In the genomic region with DNA sequence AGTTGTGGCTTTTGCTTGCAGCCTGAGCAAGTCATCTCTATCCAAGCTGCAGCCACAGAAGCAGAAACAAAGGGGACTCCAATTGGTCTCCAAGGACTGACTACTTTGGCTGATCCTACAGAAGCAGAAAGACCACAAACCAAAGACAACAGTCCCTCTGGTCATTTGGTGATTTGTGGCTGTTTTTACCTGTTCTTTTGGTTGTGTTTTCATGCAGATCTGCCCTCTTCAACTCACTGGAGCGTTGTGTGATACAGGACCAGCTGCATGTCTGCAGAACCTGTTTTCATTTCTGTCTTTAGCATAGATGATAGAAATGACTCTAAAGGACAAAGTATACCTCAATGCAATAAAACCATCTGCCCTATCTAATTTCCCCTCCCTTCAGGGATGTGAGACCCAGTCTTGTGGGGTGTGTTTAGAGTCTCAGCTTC, we compare ENCODE assay signal across 1 cellular context.
TF ChIP-seq lines count a peak whose summit lies in the region.

No MANE protein-coding gene starts in this region.

TF ChIP-seq in GM12878, 131 proteins besides CTCF, POLR2A, EP300 and RAD21 (continued from another document and continues in another):
- TF ChIP-seq SPI1 (IDR thresholded peaks at IDR 0.05; ENCODE audit: borderline replicate concordance, insufficient read depth, low read depth, low read length) = no peak
- TF ChIP-seq NFXL1 (IDR thresholded peaks at IDR 0.05; ENCODE audit: borderline replicate concordance) = no peak
- no peak for TF ChIP-seq TARDBP (IDR thresholded peaks at IDR 0.05; ENCODE audit: borderline replicate concordance)
- TF ChIP-seq, protein P1, sequence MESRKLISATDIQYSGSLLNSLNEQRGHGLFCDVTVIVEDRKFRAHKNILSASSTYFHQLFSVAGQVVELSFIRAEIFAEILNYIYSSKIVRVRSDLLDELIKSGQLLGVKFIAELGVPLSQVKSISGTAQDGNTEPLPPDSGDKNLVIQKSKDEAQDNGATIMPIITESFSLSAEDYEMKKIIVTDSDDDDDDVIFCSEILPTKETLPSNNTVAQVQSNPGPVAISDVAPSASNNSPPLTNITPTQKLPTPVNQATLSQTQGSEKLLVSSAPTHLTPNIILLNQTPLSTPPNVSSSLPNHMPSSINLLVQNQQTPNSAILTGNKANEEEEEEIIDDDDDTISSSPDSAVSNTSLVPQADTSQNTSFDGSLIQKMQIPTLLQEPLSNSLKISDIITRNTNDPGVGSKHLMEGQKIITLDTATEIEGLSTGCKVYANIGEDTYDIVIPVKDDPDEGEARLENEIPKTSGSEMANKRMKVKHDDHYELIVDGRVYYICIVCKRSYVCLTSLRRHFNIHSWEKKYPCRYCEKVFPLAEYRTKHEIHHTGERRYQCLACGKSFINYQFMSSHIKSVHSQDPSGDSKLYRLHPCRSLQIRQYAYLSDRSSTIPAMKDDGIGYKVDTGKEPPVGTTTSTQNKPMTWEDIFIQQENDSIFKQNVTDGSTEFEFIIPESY (IDR thresholded peaks at IDR 0.05) = no peak
- TF ChIP-seq, protein P2, sequence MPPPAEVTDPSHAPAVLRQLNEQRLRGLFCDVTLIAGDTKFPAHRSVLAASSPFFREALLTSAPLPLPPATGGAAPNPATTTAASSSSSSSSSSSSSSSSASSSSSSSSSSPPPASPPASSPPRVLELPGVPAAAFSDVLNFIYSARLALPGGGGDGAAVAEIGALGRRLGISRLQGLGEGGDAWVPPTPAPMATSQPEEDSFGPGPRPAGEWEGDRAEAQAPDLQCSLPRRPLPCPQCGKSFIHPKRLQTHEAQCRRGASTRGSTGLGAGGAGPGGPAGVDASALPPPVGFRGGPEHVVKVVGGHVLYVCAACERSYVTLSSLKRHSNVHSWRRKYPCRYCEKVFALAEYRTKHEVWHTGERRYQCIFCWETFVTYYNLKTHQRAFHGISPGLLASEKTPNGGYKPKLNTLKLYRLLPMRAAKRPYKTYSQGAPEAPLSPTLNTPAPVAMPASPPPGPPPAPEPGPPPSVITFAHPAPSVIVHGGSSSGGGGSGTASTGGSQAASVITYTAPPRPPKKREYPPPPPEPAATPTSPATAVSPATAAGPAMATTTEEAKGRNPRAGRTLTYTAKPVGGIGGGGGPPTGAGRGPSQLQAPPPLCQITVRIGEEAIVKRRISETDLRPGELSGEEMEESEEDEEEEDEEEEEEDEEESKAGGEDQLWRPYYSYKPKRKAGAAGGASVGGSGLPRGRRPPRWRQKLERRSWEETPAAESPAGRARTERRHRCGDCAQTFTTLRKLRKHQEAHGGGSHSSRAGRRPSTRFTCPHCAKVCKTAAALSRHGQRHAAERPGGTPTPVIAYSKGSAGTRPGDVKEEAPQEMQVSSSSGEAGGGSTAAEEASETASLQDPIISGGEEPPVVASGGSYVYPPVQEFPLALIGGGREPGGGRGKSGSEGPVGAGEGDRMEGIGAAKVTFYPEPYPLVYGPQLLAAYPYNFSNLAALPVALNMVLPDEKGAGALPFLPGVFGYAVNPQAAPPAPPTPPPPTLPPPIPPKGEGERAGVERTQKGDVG (CRISPR knock-in tag; IDR thresholded peaks at IDR 0.05) = no peak
- no peak for TF ChIP-seq BRCA1 (IDR thresholded peaks at IDR 0.05; ENCODE audit: low read depth, low read length)
- TF ChIP-seq DPF2 (IDR thresholded peaks at IDR 0.05) = no peak
- TF ChIP-seq, protein P3, sequence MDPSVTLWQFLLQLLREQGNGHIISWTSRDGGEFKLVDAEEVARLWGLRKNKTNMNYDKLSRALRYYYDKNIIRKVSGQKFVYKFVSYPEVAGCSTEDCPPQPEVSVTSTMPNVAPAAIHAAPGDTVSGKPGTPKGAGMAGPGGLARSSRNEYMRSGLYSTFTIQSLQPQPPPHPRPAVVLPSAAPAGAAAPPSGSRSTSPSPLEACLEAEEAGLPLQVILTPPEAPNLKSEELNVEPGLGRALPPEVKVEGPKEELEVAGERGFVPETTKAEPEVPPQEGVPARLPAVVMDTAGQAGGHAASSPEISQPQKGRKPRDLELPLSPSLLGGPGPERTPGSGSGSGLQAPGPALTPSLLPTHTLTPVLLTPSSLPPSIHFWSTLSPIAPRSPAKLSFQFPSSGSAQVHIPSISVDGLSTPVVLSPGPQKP (IDR thresholded peaks at IDR 0.05; ENCODE audit: low read depth, low read length) = no peak
- TF ChIP-seq CHD4 (IDR thresholded peaks at IDR 0.05) = no peak
- TF ChIP-seq, protein P4, sequence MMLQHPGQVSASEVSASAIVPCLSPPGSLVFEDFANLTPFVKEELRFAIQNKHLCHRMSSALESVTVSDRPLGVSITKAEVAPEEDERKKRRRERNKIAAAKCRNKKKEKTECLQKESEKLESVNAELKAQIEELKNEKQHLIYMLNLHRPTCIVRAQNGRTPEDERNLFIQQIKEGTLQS (IDR thresholded peaks at IDR 0.05; ENCODE audit: borderline replicate concordance, extremely low read depth, low read depth, low read length) = no peak
- peak; percentile 99 for TF ChIP-seq NFIC (IDR thresholded peaks at IDR 0.05; ENCODE audit: low read depth, low read length)
- TF ChIP-seq ZNF384 (IDR thresholded peaks at IDR 0.05; ENCODE audit: borderline replicate concordance, low read depth, low read length) = no peak
- TF ChIP-seq, protein P5, sequence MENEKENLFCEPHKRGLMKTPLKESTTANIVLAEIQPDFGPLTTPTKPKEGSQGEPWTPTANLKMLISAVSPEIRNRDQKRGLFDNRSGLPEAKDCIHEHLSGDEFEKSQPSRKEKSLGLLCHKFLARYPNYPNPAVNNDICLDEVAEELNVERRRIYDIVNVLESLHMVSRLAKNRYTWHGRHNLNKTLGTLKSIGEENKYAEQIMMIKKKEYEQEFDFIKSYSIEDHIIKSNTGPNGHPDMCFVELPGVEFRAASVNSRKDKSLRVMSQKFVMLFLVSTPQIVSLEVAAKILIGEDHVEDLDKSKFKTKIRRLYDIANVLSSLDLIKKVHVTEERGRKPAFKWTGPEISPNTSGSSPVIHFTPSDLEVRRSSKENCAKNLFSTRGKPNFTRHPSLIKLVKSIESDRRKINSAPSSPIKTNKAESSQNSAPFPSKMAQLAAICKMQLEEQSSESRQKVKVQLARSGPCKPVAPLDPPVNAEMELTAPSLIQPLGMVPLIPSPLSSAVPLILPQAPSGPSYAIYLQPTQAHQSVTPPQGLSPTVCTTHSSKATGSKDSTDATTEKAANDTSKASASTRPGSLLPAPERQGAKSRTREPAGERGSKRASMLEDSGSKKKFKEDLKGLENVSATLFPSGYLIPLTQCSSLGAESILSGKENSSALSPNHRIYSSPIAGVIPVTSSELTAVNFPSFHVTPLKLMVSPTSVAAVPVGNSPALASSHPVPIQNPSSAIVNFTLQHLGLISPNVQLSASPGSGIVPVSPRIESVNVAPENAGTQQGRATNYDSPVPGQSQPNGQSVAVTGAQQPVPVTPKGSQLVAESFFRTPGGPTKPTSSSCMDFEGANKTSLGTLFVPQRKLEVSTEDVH (IDR thresholded peaks at IDR 0.05; ENCODE audit: low read depth, partially characterized antibody) = no peak
- TF ChIP-seq POU2F2 (IDR thresholded peaks at IDR 0.05; ENCODE audit: borderline replicate concordance, low read depth, low read length) = peak; percentile 96; the same call in 2 of the 3 replicates
- peak; percentile 80 for TF ChIP-seq MTA2 (IDR thresholded peaks at IDR 0.05; ENCODE audit: low read depth)
- TF ChIP-seq YBX1 (IDR thresholded peaks at IDR 0.05) = no peak
- TF ChIP-seq, protein P6, sequence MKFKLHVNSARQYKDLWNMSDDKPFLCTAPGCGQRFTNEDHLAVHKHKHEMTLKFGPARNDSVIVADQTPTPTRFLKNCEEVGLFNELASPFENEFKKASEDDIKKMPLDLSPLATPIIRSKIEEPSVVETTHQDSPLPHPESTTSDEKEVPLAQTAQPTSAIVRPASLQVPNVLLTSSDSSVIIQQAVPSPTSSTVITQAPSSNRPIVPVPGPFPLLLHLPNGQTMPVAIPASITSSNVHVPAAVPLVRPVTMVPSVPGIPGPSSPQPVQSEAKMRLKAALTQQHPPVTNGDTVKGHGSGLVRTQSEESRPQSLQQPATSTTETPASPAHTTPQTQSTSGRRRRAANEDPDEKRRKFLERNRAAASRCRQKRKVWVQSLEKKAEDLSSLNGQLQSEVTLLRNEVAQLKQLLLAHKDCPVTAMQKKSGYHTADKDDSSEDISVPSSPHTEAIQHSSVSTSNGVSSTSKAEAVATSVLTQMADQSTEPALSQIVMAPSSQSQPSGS (IDR thresholded peaks at IDR 0.05; ENCODE audit: low read length) = peak; percentile 99
- TF ChIP-seq TCF3 (IDR thresholded peaks at IDR 0.05; ENCODE audit: borderline replicate concordance, insufficient read depth, low read depth, low read length) = peak; percentile 81; the same call in 1 of the 2 replicates
- TF ChIP-seq, protein P7, sequence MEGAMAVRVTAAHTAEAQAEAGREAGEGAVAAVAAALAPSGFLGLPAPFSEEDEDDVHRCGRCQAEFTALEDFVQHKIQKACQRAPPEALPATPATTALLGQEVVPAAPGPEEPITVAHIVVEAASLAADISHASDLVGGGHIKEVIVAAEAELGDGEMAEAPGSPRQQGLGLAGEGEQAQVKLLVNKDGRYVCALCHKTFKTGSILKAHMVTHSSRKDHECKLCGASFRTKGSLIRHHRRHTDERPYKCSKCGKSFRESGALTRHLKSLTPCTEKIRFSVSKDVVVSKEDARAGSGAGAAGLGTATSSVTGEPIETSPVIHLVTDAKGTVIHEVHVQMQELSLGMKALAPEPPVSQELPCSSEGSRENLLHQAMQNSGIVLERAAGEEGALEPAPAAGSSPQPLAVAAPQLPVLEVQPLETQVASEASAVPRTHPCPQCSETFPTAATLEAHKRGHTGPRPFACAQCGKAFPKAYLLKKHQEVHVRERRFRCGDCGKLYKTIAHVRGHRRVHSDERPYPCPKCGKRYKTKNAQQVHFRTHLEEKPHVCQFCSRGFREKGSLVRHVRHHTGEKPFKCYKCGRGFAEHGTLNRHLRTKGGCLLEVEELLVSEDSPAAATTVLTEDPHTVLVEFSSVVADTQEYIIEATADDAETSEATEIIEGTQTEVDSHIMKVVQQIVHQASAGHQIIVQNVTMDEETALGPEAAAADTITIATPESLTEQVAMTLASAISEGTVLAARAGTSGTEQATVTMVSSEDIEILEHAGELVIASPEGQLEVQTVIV (IDR thresholded peaks at IDR 0.05; ENCODE audit: borderline replicate concordance, partially characterized antibody) = no peak
- TF ChIP-seq RUNX3 (IDR thresholded peaks at IDR 0.05; ENCODE audit: low read length) = peak; percentile 100
- TF ChIP-seq, protein P8, sequence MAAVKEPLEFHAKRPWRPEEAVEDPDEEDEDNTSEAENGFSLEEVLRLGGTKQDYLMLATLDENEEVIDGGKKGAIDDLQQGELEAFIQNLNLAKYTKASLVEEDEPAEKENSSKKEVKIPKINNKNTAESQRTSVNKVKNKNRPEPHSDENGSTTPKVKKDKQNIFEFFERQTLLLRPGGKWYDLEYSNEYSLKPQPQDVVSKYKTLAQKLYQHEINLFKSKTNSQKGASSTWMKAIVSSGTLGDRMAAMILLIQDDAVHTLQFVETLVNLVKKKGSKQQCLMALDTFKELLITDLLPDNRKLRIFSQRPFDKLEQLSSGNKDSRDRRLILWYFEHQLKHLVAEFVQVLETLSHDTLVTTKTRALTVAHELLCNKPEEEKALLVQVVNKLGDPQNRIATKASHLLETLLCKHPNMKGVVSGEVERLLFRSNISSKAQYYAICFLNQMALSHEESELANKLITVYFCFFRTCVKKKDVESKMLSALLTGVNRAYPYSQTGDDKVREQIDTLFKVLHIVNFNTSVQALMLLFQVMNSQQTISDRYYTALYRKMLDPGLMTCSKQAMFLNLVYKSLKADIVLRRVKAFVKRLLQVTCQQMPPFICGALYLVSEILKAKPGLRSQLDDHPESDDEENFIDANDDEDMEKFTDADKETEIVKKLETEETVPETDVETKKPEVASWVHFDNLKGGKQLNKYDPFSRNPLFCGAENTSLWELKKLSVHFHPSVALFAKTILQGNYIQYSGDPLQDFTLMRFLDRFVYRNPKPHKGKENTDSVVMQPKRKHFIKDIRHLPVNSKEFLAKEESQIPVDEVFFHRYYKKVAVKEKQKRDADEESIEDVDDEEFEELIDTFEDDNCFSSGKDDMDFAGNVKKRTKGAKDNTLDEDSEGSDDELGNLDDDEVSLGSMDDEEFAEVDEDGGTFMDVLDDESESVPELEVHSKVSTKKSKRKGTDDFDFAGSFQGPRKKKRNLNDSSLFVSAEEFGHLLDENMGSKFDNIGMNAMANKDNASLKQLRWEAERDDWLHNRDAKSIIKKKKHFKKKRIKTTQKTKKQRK (IDR thresholded peaks at IDR 0.05; ENCODE audit: low read depth, low read length) = no peak
- TF ChIP-seq ESRRA (IDR thresholded peaks at IDR 0.05; ENCODE audit: low read length) = no peak
- no peak for TF ChIP-seq NR2C1 (IDR thresholded peaks at IDR 0.05)
- TF ChIP-seq EED (IDR thresholded peaks at IDR 0.05; ENCODE audit: low read depth) = peak; percentile 94
- no peak for TF ChIP-seq NR2C2 (IDR thresholded peaks at IDR 0.05; ENCODE audit: borderline replicate concordance, control insufficient read depth, insufficient read length, low read depth)
- TF ChIP-seq, protein P9, sequence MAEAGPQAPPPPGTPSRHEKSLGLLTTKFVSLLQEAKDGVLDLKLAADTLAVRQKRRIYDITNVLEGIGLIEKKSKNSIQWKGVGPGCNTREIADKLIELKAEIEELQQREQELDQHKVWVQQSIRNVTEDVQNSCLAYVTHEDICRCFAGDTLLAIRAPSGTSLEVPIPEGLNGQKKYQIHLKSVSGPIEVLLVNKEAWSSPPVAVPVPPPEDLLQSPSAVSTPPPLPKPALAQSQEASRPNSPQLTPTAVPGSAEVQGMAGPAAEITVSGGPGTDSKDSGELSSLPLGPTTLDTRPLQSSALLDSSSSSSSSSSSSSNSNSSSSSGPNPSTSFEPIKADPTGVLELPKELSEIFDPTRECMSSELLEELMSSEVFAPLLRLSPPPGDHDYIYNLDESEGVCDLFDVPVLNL (IDR thresholded peaks at IDR 0.05; ENCODE audit: low read depth, low read length) = no peak
- peak; percentile 100 for TF ChIP-seq MTA3 (IDR thresholded peaks at IDR 0.05; ENCODE audit: borderline replicate concordance, low read length)
- no peak for TF ChIP-seq STAT3 (IDR thresholded peaks at IDR 0.05; ENCODE audit: low read depth, low read length)
- TF ChIP-seq, protein P10, sequence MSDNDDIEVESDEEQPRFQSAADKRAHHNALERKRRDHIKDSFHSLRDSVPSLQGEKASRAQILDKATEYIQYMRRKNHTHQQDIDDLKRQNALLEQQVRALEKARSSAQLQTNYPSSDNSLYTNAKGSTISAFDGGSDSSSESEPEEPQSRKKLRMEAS (IDR thresholded peaks at IDR 0.05; ENCODE audit: low read depth, low read length) = no peak
- TF ChIP-seq TAF1 (IDR thresholded peaks at IDR 0.05; ENCODE audit: borderline replicate concordance, low read depth, low read length) = no peak
- TF ChIP-seq SMAD5 (IDR thresholded peaks at IDR 0.05; ENCODE audit: low read depth) = no peak
- TF ChIP-seq CHD2 (IDR thresholded peaks at IDR 0.05; ENCODE audit: borderline replicate concordance, low read depth, low read length) = no peak
- no peak for TF ChIP-seq NRF1 (conservative IDR thresholded peaks at IDR 0.05; ENCODE audit: low read depth, low read length)
- peak; percentile 98 for TF ChIP-seq ZBED1 (IDR thresholded peaks at IDR 0.05; ENCODE audit: borderline replicate concordance)
- TF ChIP-seq, protein P11, sequence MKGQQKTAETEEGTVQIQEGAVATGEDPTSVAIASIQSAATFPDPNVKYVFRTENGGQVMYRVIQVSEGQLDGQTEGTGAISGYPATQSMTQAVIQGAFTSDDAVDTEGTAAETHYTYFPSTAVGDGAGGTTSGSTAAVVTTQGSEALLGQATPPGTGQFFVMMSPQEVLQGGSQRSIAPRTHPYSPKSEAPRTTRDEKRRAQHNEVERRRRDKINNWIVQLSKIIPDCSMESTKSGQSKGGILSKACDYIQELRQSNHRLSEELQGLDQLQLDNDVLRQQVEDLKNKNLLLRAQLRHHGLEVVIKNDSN (IDR thresholded peaks at IDR 0.05; ENCODE audit: borderline replicate concordance, extremely low read length, insufficient read depth, low read depth, low read length) = no peak
- TF ChIP-seq PML (IDR thresholded peaks at IDR 0.05; ENCODE audit: low read length) = peak; percentile 75
